Comparison of ENCODE assay signal across 8 cellular contexts in the genomic region with DNA sequence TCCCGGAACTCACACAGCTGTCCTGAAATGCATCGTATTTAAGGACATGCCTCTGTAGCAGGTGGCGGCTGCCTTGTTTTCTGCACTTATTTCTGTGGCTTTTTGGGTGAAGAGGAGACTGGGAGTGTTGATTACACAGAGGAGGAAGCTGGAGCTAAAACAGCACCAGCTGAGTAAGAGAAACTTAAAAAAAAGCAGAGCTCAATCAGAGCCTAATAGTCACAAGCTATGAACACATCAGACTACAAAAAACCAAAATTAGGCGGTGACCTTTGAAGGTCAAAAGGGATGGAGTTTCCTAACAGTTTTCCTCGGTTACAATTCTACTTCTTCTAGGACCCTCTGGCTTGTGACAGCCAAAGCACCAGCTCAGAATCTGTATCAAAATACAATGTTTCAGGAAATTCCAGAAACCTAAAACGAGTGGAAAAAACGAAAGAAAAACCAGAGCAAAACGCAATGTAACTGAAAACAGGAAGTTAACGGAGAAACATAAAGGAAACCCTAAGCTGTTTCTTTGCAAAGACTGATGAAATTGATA. TPM values are rescaled to one million over a fixed set of nuclear protein-coding genes. Genes with fewer than 3 reads are reported as not detected.
DNase-seq lines count a peak whose midpoint lies in the region; ATAC-seq and TF ChIP-seq lines count a peak whose summit lies in the region.

No MANE protein-coding gene starts in this region.

- H4K20me1 ChIP-seq in fibroblast of lung (ENCODE audit: control insufficient read depth, extremely low read depth, insufficient read depth, low read length), result no peaks in the 10 kb centered on the region

- no peaks in the 10 kb centered on the region for H3K79me2 ChIP-seq in fibroblast of lung (ENCODE audit: control insufficient read depth, insufficient read depth, low read length)

- no peaks in the 10 kb centered on the region for H3K27me3 ChIP-seq in fibroblast of lung (ENCODE audit: control insufficient read depth, insufficient read depth, low read length)

- no peaks in the 10 kb centered on the region for H3K4me1 ChIP-seq in fibroblast of lung (ENCODE audit: control insufficient read depth, extremely low read depth, insufficient read depth, low read length)

- no peaks in the 10 kb centered on the region for H3K9me3 ChIP-seq in fibroblast of lung (ENCODE audit: control insufficient read depth, insufficient read depth, low read depth, low read length)

- H2AFZ ChIP-seq in fibroblast of lung (ENCODE audit: low read length), result peak overlapping the region; percentile 22

- peak; percentile 80 for ATAC-seq in GM21786 (IDR thresholded peaks at IDR 0.05; ENCODE audit: unreplicated experiment)
- no peak for ATAC-seq in esophagus mucosa

- DNase-seq in GM12864 (ENCODE audit: low read depth) (no peak), NOMO-1 treated with DMSO at 0.1 percent for 48 hours (lab: John Stamatoyannopoulos, UW; ENCODE audit: unreplicated experiment) (peak; percentile 68), fibroblast of lung (ENCODE audit: low read depth in 2 of 2) (no peak), superior temporal gyrus (ENCODE audit: extremely low spot score) (peak; percentile 22), activated gamma-delta T cell (lab: John Stamatoyannopoulos, UW) (no peak)
- no peak for DNase-seq in effector CD4-positive, alpha-beta T cell

- TF ChIP-seq CTCF in GM12864 (IDR thresholded peaks at IDR 0.05; ENCODE audit: low read depth, low read length, missing control alignments), result no peak
- no peak for TF ChIP-seq CTCF in fibroblast of lung (conservative IDR thresholded peaks at IDR 0.05 in 1 of 2, IDR thresholded peaks at IDR 0.05 in 1 of 2; ENCODE audit: low read depth in 1 of 2, low read length in 2 of 2)

- H3K4me2 ChIP-seq in fibroblast of lung (ENCODE audit: extremely low read depth, insufficient read depth, low read length), result peak overlapping the region; percentile 59

- H3K4me3 ChIP-seq in GM12864 (ENCODE audit: low read depth, low read length) (peak overlapping the region; percentile 55), fibroblast of lung (replicated peaks in 1 of 4; ENCODE audit: control extremely low read depth in 1 of 4, insufficient read depth in 1 of 4, low read depth in 3 of 4, low read length in 4 of 4) (peak overlapping the region; percentile 3 to 52 (median 30))

- no peak overlapping the region for H3K9ac ChIP-seq in fibroblast of lung (ENCODE audit: insufficient read depth, low read length)

- H3K27ac ChIP-seq in fibroblast of lung (ENCODE audit: insufficient read depth, low read length), result peak overlapping the region; percentile 15

- H3K36me3 ChIP-seq in fibroblast of lung (ENCODE audit: control insufficient read depth, insufficient read depth, low read length), result no peaks in the 10 kb centered on the region

RNA-seq across cellular contexts. Expression of gene PRKX, which starts 13.5 kb away (rescaled TPM):
- 10.8 and 19.3 TPM in 2 replicates for total RNA-seq in fibroblast of lung
- polyA plus RNA-seq in fibroblast of lung, result 11.3 and 12.6 TPM in 2 replicates
- polyA plus RNA-seq in fibroblast of lung (2012), result 6.1 and 10.5 TPM in 2 replicates
- 5.5 and 6.8 TPM in 2 replicates for polyA minus RNA-seq in fibroblast of lung (ENCODE audit: low replicate concordance)
- total RNA-seq in esophagus mucosa, result 46.0 TPM

Comparison
In these comparisons a context has a peak if more than half of its experiments do, and no peak if none do; other contexts are left out.
1. DNase-seq: peak in NOMO-1 treated with DMSO at 0.1 percent for 48 hours (single experiment) and superior temporal gyrus (single experiment); none in GM12864 (single experiment), fibroblast of lung (0 of 2), activated gamma-delta T cell (single experiment) and effector CD4-positive, alpha-beta T cell (single experiment).